Comparison of ENCODE assay signal across 26 cellular contexts in the genomic region with DNA sequence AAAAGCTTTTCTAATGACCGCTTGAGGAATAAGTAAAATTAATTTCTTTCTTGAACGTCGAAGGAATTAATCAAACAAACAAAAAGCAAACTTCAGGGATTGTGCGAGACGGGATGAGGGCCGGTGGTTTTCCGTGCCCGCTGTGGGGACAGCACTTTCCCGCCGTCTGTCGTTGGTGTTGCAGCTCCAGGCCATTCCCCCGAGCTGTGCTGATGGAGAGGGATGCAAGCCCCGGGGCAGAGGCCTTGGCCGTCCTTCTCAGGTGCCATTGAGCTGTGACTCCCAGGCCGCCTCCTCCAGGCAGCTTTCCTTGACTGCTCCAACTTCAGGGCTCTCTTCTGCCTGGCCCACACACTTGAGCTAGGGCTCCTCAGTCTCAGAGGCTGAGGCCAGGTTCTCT.
DNase-seq lines count a peak whose midpoint lies in the region; ATAC-seq, FAIRE-seq and TF ChIP-seq lines count a peak whose summit lies in the region.
"Had no signal": no experiment of that assay in that cellular context is flagged by ENCODE, and none has a peak within 500 bp of the region (broad histone marks: within the 10 kb centered on the region; RNA-seq: fewer than 3 reads in every experiment).

No MANE protein-coding gene starts in this region.

- H3K4ac ChIP-seq in neuronal stem cell (ENCODE audit: low read length) = no peak overlapping the region

- no peak overlapping the region for H2BK15ac ChIP-seq in neuronal stem cell (ENCODE audit: low read length)

- 61% methylated on average over 15 of the region's 15 CpGs for WGBS in A549 (ENCODE audit: missing lambda C conversion rate)
- WGBS in neuronal stem cell (ENCODE audit: extremely low coverage in 2 of 2, insufficient read length in 2 of 2, insufficient replicate concordance in 1 of 2), 2 donors = no CpG with 5 or more reads among the region's 15 CpGs

- no peak overlapping the region for H2AFZ ChIP-seq in neuronal stem cell (ENCODE audit: low read length)
- H2AFZ ChIP-seq: GM23248 had no signal

- no peak overlapping the region for H2AK5ac ChIP-seq in neuronal stem cell (ENCODE audit: low read depth, low read length)

- no peak for TF ChIP-seq RAD21 in A549 (conservative IDR thresholded peaks at IDR 0.05 in 1 of 2, IDR thresholded peaks at IDR 0.05 in 1 of 2)

- no peak overlapping the region for H3K23ac ChIP-seq in neuronal stem cell (ENCODE audit: low read depth, low read length, poor library complexity)

- no peak for FAIRE-seq in A549 (lab: Jason Lieb, UNC)
- FAIRE-seq: A204.1, D721Med, GM12878, GM19239, H1 had no signal

- H2BK5ac ChIP-seq in neuronal stem cell (ENCODE audit: low read length) = no peak overlapping the region

- H2BK12ac ChIP-seq in neuronal stem cell (ENCODE audit: low read length) = peak overlapping the region; percentile 76

- H3K9me3 ChIP-seq in A549 (no peaks in the 10 kb centered on the region), neuronal stem cell (replicated peaks in 1 of 2; ENCODE audit: control insufficient read depth in 2 of 2, insufficient read depth in 1 of 2, low read depth in 1 of 2, low read length in 2 of 2) (peaks cover 0 to 6% of the 10 kb centered on the region in 2 donors)
- H3K9me3 ChIP-seq: BE2C had no signal

- no peak overlapping the region for H3K9ac ChIP-seq in neuronal stem cell (ENCODE audit: low read depth, low read length, poor library complexity)
- H3K9ac ChIP-seq: BLaER1 treated with 17β-estradiol and CSF1 and Interleukin-3, amounts not matched to agents 10 nM and 100 nM; GM23248 had no signal

- no peak overlapping the region for H3K14ac ChIP-seq in neuronal stem cell (ENCODE audit: low read length)

- no peak overlapping the region for H3K4me2 ChIP-seq in A549
- H3K4me2 ChIP-seq in neuronal stem cell (ENCODE audit: insufficient read depth, low read length, poor library complexity, severe bottlenecking) = no peak overlapping the region
- H3K4me2 ChIP-seq: BLaER1 treated with 17β-estradiol and CSF1 and Interleukin-3, amounts not matched to agents 10 nM and 100 nM had no signal

- no peak overlapping the region for H3K27ac ChIP-seq in A549
- no peak overlapping the region for H3K27ac ChIP-seq in neuronal stem cell (replicated peaks; ENCODE audit: low read length)
- H3K27ac ChIP-seq: 22Rv1; BLaER1 treated with 17β-estradiol and CSF1 and Interleukin-3, amounts not matched to agents 10 nM and 100 nM; GM23248 had no signal

- POLR2A ChIA-PET in A549 (lab: Yijun Ruan, JAX) (no interaction called here), T-cell (lab: Charles Lee) (no interaction called here)

- no peak overlapping the region for H4K91ac ChIP-seq in neuronal stem cell (ENCODE audit: low read depth, low read length, poor library complexity)

- H3K79me1 ChIP-seq in neuronal stem cell (ENCODE audit: low read depth, low read length) = no peaks in the 10 kb centered on the region

- no peak overlapping the region for H3K4me3 ChIP-seq in A549
- H3K4me3 ChIP-seq in neuronal stem cell (ENCODE audit: low read length in 2 of 2) = no peak overlapping the region
- H3K4me3 ChIP-seq: BLaER1 treated with 17β-estradiol and CSF1 and Interleukin-3, amounts not matched to agents 10 nM and 100 nM; GM12878; GM23248 had no signal

- H3K9me3 Mint-ChIP-seq in endothelial cell (ENCODE audit: unreplicated experiment) (no peaks in the 10 kb centered on the region), T-cell (no peaks in the 10 kb centered on the region)
- H3K9me3 Mint-ChIP-seq: CD4-positive, alpha-beta T cell; CD8-positive, alpha-beta memory T cell had no signal

- H3K4me1 Mint-ChIP-seq in endothelial cell (ENCODE audit: unreplicated experiment) (no peaks in the 10 kb centered on the region), T-cell (peaks cover 0 to 8% (median 0%) of the 10 kb centered on the region in 3 donors)
- H3K4me1 Mint-ChIP-seq: CD14-positive monocyte; CD8-positive, alpha-beta memory T cell had no signal

- peaks cover 8% of the 10 kb centered on the region for H3K36me3 Mint-ChIP-seq in endothelial cell (ENCODE audit: low read depth, unreplicated experiment)
- H3K36me3 Mint-ChIP-seq in T-cell = no peaks in the 10 kb centered on the region
- H3K36me3 Mint-ChIP-seq: CD14-positive monocyte; CD8-positive, alpha-beta memory T cell had no signal

- H2BK120ac ChIP-seq in neuronal stem cell (ENCODE audit: low read depth, low read length) = no peak overlapping the region

- no peak for TF ChIP-seq EP300 in A549 (IDR thresholded peaks at IDR 0.05)

- no peak for TF ChIP-seq POLR2A in A549 (IDR thresholded peaks at IDR 0.05; ENCODE audit: low read length)

- ATAC-seq in A549 (no peak), T-cell (replicated peaks in 1 of 4) (no peak)
- ATAC-seq: GM12878 had no signal

- peaks cover 0 to 39% (median 6%) of the 10 kb centered on the region in 3 experiments for H3K27me3 ChIP-seq in neuronal stem cell (ENCODE audit: control insufficient read depth in 3 of 3, insufficient read depth in 3 of 3, low read depth in 1 of 3, low read length in 3 of 3)
- H3K27me3 ChIP-seq: BE2C; BLaER1 treated with 17β-estradiol and CSF1 and Interleukin-3, amounts not matched to agents 10 nM and 100 nM had no signal

- H3K4me1 ChIP-seq in A549 (no peaks in the 10 kb centered on the region), neuronal stem cell (ENCODE audit: control insufficient read depth in 2 of 2, insufficient read depth in 1 of 2, low read depth in 1 of 2, low read length in 2 of 2) (peaks cover 0 to 2% of the 10 kb centered on the region in 2 donors)

- H3K27me3 Mint-ChIP-seq in endothelial cell (ENCODE audit: unreplicated experiment) = peaks cover 8% of the 10 kb centered on the region
- peaks cover 11 to 26% of the 10 kb centered on the region in 2 donors for H3K27me3 Mint-ChIP-seq in T-cell

- peak overlapping the region; percentile 29 for H3K18ac ChIP-seq in neuronal stem cell (ENCODE audit: low read length)

- CTCF ChIA-PET in A549 (lab: Yijun Ruan, JAX) = no interaction called here
- CTCF ChIA-PET in T-cell (lab: Charles Lee) = no interaction called here

- H3K4me3 Mint-ChIP-seq in endothelial cell (ENCODE audit: unreplicated experiment) = peak overlapping the region; percentile 35
- no peak overlapping the region for H3K4me3 Mint-ChIP-seq in T-cell
- H3K4me3 Mint-ChIP-seq: CD14-positive monocyte; CD4-positive, alpha-beta T cell; CD8-positive, alpha-beta memory T cell had no signal

- H3K27ac Mint-ChIP-seq in endothelial cell (ENCODE audit: unreplicated experiment) = no peak overlapping the region
- no peak overlapping the region for H3K27ac Mint-ChIP-seq in T-cell
- H3K27ac Mint-ChIP-seq: CD14-positive monocyte; CD4-positive, alpha-beta T cell; CD8-positive, alpha-beta memory T cell had no signal

- H3K36me3 ChIP-seq in neuronal stem cell (replicated peaks in 1 of 2; ENCODE audit: control insufficient read depth in 2 of 2, insufficient read depth in 2 of 2, low read length in 2 of 2) = peaks cover 0 to 2% of the 10 kb centered on the region in 2 donors
- H3K36me3 ChIP-seq: BE2C; BLaER1 treated with 17β-estradiol and CSF1 and Interleukin-3, amounts not matched to agents 10 nM and 100 nM had no signal

- H4K8ac ChIP-seq in neuronal stem cell (ENCODE audit: low read depth, low read length) = no peak overlapping the region

- DNase-seq in A549 (ENCODE audit: low read depth in 1 of 2, low spot score in 1 of 2) (no peak), endothelial cell (ENCODE audit: low spot score) (no peak), neuronal stem cell (ENCODE audit: low spot score) (no peak), HPDE6-E6E7 (ENCODE audit: extremely low spot score) (no peak), T-cell (no peak)
- DNase-seq in activated CD4-positive, CD25-positive, alpha-beta regulatory T cell (lab: John Stamatoyannopoulos, UW) = no peak
- DNase-seq: ACHN; AML-193; BE2C; CD4-positive, alpha-beta T cell; CD8-positive, alpha-beta memory T cell; DMS 273 treated with DMSO at 0.1 percent for 48 hours; DMS79; EL; GDM1; GM23248; H7; HCEC 1CT had no signal

- TF ChIP-seq CTCF in A549 (IDR thresholded peaks at IDR 0.05) = no peak
- no peak for TF ChIP-seq CTCF in endothelial cell (IDR thresholded peaks at IDR 0.05; ENCODE audit: unreplicated experiment)

TF ChIP-seq in A549, 52 proteins besides CTCF, POLR2A, EP300 and RAD21:
- no peak for TF ChIP-seq PHF8 (IDR thresholded peaks at IDR 0.05; ENCODE audit: borderline replicate concordance, low read depth)
- TF ChIP-seq, protein P1, sequence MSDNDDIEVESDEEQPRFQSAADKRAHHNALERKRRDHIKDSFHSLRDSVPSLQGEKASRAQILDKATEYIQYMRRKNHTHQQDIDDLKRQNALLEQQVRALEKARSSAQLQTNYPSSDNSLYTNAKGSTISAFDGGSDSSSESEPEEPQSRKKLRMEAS (IDR thresholded peaks at IDR 0.05) = no peak
- no peak for TF ChIP-seq EHF (CRISPR knock-in tag; IDR thresholded peaks at IDR 0.05)
- peak; percentile 46 for TF ChIP-seq ZFP36 (IDR thresholded peaks at IDR 0.05; ENCODE audit: borderline replicate concordance, partially characterized antibody)
- TF ChIP-seq, protein P2, sequence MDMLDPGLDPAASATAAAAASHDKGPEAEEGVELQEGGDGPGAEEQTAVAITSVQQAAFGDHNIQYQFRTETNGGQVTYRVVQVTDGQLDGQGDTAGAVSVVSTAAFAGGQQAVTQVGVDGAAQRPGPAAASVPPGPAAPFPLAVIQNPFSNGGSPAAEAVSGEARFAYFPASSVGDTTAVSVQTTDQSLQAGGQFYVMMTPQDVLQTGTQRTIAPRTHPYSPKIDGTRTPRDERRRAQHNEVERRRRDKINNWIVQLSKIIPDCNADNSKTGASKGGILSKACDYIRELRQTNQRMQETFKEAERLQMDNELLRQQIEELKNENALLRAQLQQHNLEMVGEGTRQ (IDR thresholded peaks at IDR 0.05) = no peak
- TF ChIP-seq NPAS2 (CRISPR knock-in tag; IDR thresholded peaks at IDR 0.05; ENCODE audit: borderline replicate concordance) = no peak
- TF ChIP-seq, protein P3, sequence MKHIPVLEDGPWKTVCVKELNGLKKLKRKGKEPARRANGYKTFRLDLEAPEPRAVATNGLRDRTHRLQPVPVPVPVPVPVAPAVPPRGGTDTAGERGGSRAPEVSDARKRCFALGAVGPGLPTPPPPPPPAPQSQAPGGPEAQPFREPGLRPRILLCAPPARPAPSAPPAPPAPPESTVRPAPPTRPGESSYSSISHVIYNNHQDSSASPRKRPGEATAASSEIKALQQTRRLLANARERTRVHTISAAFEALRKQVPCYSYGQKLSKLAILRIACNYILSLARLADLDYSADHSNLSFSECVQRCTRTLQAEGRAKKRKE (CRISPR knock-in tag; IDR thresholded peaks at IDR 0.05; ENCODE audit: low read depth) = no peak
